ENCODE assay signal across 8 cellular contexts in the genomic region with DNA sequence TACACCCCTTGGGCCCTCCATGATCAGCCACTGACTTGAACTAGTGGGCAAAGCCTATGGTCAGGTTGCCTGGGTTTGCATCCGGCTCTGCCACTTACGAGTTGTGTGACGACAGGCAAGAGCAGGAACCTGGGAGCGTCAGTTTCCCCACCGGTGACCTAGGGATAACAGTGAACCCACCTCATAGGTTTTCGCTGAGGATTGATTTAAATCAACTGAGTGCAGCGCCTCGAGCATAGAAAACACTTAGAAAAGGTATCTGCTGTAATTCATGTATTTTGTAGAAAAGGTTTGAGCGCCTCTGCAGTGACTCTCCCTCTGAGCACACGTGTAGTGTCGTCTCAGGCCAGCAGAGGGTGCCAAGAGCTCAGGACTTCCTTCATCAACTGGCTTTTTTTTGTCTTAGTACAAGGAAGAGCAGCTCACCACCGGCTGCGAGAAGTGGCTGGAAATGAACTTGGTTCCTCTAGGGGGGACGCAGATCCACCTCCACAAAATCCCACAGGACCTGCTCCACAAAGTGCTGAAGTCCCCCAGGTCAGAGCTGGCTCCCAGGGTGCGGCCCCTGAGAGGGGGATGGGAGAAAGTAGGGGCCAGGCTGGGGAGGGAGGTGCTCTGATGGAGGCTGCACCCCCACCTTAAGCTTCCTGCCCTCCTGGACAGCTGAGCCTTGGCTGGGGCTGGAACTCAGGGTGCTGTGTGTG. TPM values are rescaled to one million over a fixed set of nuclear protein-coding genes. Genes with fewer than 3 reads are reported as not detected.
DNase-seq lines count a peak whose midpoint lies in the region; ATAC-seq, FAIRE-seq and TF ChIP-seq lines count a peak whose summit lies in the region.

No MANE protein-coding gene starts in this region.

- TF ChIP-seq POLR2A in GM12891 (IDR thresholded peaks at IDR 0.05; ENCODE audit: low read depth, low read length) = no peak
- peak; percentile 35 for TF ChIP-seq POLR2A in right lobe of liver (IDR thresholded peaks at IDR 0.05)

- H3K4me3 ChIP-seq in right lobe of liver = peak overlapping the region; percentile 25 to 47 (median 40)

- 6% methylated on average over 11 of the region's 15 CpGs for WGBS in right lobe of liver (ENCODE audit: insufficient coverage, low coverage, low lambda C conversion rate, missing lambda C conversion rate)

- H3K36me3 ChIP-seq in right lobe of liver = no peaks in the 10 kb centered on the region

- peaks cover 0 to 19% (median 6%) of the 10 kb centered on the region in 4 donors for H3K4me1 ChIP-seq in right lobe of liver

- no peaks in the 10 kb centered on the region for H3K9me3 ChIP-seq in right lobe of liver

- peak; percentile 65 for DNase-seq in GM12891 (ENCODE audit: insufficient read length, low spot score)
- DNase-seq in NCI-H446 (lab: John Stamatoyannopoulos, UW) = peak; percentile 27 to 72
- peak; percentile 62 for DNase-seq in activated CD4-positive, alpha-beta T cell treated with anti-CD3 and anti-CD28 coated beads, Interleukin-2, amount 50 U/mL, for 1 hour
- peak; percentile 89 for DNase-seq in dermis blood vessel endothelial cell
- DNase-seq in right lobe of liver = peak; percentile 69 to 71 (median 70)
- DNase-seq in stimulated activated CD4-positive, alpha-beta T cell treated with anti-CD3 and anti-CD28 coated beads, Interleukin-4, amount 100 ng/mL, for 48 hours (ENCODE audit: low read depth in 2 of 2) = peak; percentile 47 to 62

- no peaks in the 10 kb centered on the region for H3K27me3 ChIP-seq in right lobe of liver

- H3K27ac ChIP-seq in right lobe of liver = peak overlapping the region; percentile 12 to 84 (median 44)

- TF ChIP-seq CTCF in right lobe of liver (IDR thresholded peaks at IDR 0.05) = peak; percentile 85 to 96 (median 88)

- peak; percentile 79 for FAIRE-seq in GM12891 (lab: Jason Lieb, UNC)

- intact Hi-C loops in right lobe of liver (cut with DNase I) = loop anchor here in 1 of 2 donors (10.0 kb wide), 2 partner anchors 136 to 266 kb away; partner anchors contain the start of gene DMBT1

- ATAC-seq in HG03108 (IDR thresholded peaks at IDR 0.05; ENCODE audit: unreplicated experiment) (peak; percentile 67), right lobe of liver (peak; percentile 89 to 93 (median 92)), GM19324 (IDR thresholded peaks at IDR 0.05; ENCODE audit: low FRiP score, unreplicated experiment) (no peak)

TF ChIP-seq in GM12891, 5 proteins besides CTCF, POLR2A, EP300 and RAD21:
- TF ChIP-seq TAF1 (IDR thresholded peaks at IDR 0.05; ENCODE audit: low read depth, low read length) (no peak), POLR2AphosphoS5 (IDR thresholded peaks at IDR 0.05; ENCODE audit: low read depth, low read length) (no peak), POU2F2 (IDR thresholded peaks at IDR 0.05; ENCODE audit: low read depth, low read length) (no peak), SPI1 (IDR thresholded peaks at IDR 0.05; ENCODE audit: low read depth, low read length) (no peak), PAX5 (IDR thresholded peaks at IDR 0.05; ENCODE audit: insufficient read depth, low read length, severe bottlenecking) (no peak)

RNA-seq across cellular contexts. Expression of gene BTBD16, which starts 27.7 kb away (rescaled TPM):
- 0.21 TPM for polyA plus RNA-seq in GM12891 (2012; ENCODE audit: low read depth, missing spikeins)
- total RNA-seq in dermis blood vessel endothelial cell = not detected in 2 replicates
- 1 to 10 TPM in 5 of 6 experiments, under 1 TPM in 1; 0.98 to 3.0 (median 2.0) TPM for total RNA-seq in right lobe of liver
